Comparison of ENCODE assay signal across 10 cellular contexts in genomic region chr12:123938679-123939480, GRCh38. TPM values are rescaled to one million over a fixed set of nuclear protein-coding genes. Genes with fewer than 3 reads are reported as not detected.
DNase-seq lines count a peak whose midpoint lies in the region; ATAC-seq and TF ChIP-seq lines count a peak whose summit lies in the region.
"Had no signal": no experiment of that assay in that cellular context is flagged by ENCODE, and none has a peak within 500 bp of the region (broad histone marks: within the 10 kb centered on the region; RNA-seq: fewer than 3 reads in every experiment).

No MANE protein-coding gene starts in this region.

- no peak overlapping the region for H3K4me3 ChIP-seq in CD4-positive, CD25-positive, alpha-beta regulatory T cell (ENCODE audit: low read depth, low read length)
- H3K4me3 ChIP-seq in H7 (ENCODE audit: insufficient read depth, low read depth, low read length) (no peak overlapping the region), mesendoderm (ENCODE audit: low read length) (no peak overlapping the region), Karpas-422 (ENCODE audit: low read length) (no peak overlapping the region), PC-9 (no peak overlapping the region)

- H2BK15ac ChIP-seq in mesendoderm (replicated peaks; ENCODE audit: low read depth) = no peak overlapping the region

- no peak overlapping the region for H2BK5ac ChIP-seq in mesendoderm (ENCODE audit: low read length)

- H3K36me3 Mint-ChIP-seq in CD4-positive, CD25-positive, alpha-beta regulatory T cell = peaks cover 38% of the 10 kb centered on the region
- peaks cover 8 to 16% of the 10 kb centered on the region in 2 donors for H3K36me3 Mint-ChIP-seq in activated naive CD4-positive, alpha-beta T cell treated with anti-CD3 and anti-CD28 coated beads, Interleukin-2, amount 50 U/mL, for 72 hours

- H4K8ac ChIP-seq in mesendoderm (ENCODE audit: low read depth, low read length) = no peak overlapping the region

- H3K79me2 ChIP-seq in mesendoderm (ENCODE audit: control insufficient read depth, insufficient read depth, low read length) = no peaks in the 10 kb centered on the region
- H3K79me2 ChIP-seq in Karpas-422 (ENCODE audit: low read length) = no peaks in the 10 kb centered on the region
- no peaks in the 10 kb centered on the region for H3K79me2 ChIP-seq in PC-9 (ENCODE audit: low read depth)

- peaks cover 0 to 9% (median 1%) of the 10 kb centered on the region in 7 donors for H3K9me3 Mint-ChIP-seq in CD4-positive, CD25-positive, alpha-beta regulatory T cell
- H3K9me3 Mint-ChIP-seq in activated naive CD4-positive, alpha-beta T cell treated with anti-CD3 and anti-CD28 coated beads, Interleukin-2, amount 50 U/mL, for 72 hours = no peaks in the 10 kb centered on the region

- no peaks in the 10 kb centered on the region for H3K79me1 ChIP-seq in mesendoderm (ENCODE audit: low read length)

- no CpG with 5 or more reads among the region's 16 CpGs for WGBS in mesendoderm (ENCODE audit: extremely low coverage, insufficient coverage, low lambda C conversion rate)

- H3F3A ChIP-seq in PC-9 (ENCODE audit: insufficient read depth, low read depth) = no peaks in the 10 kb centered on the region

- H3K36me3 ChIP-seq in CD4-positive, CD25-positive, alpha-beta regulatory T cell (ENCODE audit: control insufficient read depth, insufficient read depth, low read length) = peaks cover 23% of the 10 kb centered on the region
- H3K36me3 ChIP-seq in H7 (replicated peaks; ENCODE audit: control insufficient read depth, insufficient read depth, low read length) (no peaks in the 10 kb centered on the region), mesendoderm (ENCODE audit: control insufficient read depth, insufficient read depth, low read length) (no peaks in the 10 kb centered on the region), Karpas-422 (ENCODE audit: insufficient read depth, low read length) (no peaks in the 10 kb centered on the region), PC-9 (ENCODE audit: low read depth) (no peaks in the 10 kb centered on the region)

- intact Hi-C loops in PC-9 (cut with micrococcal nuclease; ENCODE audit: unreplicated experiment) = no loop called here

- no peak for TF ChIP-seq CTCF in PC-9 (conservative IDR thresholded peaks at IDR 0.05)

- no peak overlapping the region for H3K18ac ChIP-seq in mesendoderm (ENCODE audit: low read length)

- peaks cover 17% of the 10 kb centered on the region for H3K4me1 ChIP-seq in CD4-positive, CD25-positive, alpha-beta regulatory T cell (ENCODE audit: control insufficient read depth, insufficient read depth, low read length, poor library complexity, severe bottlenecking)
- H3K4me1 ChIP-seq in mesendoderm (ENCODE audit: control insufficient read depth, low read depth, low read length) (no peaks in the 10 kb centered on the region), Karpas-422 (ENCODE audit: low read length) (peaks cover 4% of the 10 kb centered on the region), PC-9 (replicated peaks; ENCODE audit: insufficient read depth) (no peaks in the 10 kb centered on the region)

- H2BK120ac ChIP-seq in mesendoderm (ENCODE audit: low read depth, low read length) = no peak overlapping the region

- no peak overlapping the region for H3K23ac ChIP-seq in mesendoderm (ENCODE audit: low read length)

- H2AK5ac ChIP-seq in mesendoderm (ENCODE audit: low read length) = no peak overlapping the region

- CTCF ChIA-PET in PC-9 (lab: Charles Lee) = no interaction called here

- H3K27me3 ChIP-seq in CD4-positive, CD25-positive, alpha-beta regulatory T cell (ENCODE audit: control insufficient read depth, insufficient read depth, low read length) = no peaks in the 10 kb centered on the region
- H3K27me3 ChIP-seq in H7 (ENCODE audit: control insufficient read depth, insufficient read depth, low read length) (no peaks in the 10 kb centered on the region), mesendoderm (ENCODE audit: insufficient read depth, low read length, poor library complexity) (no peaks in the 10 kb centered on the region), Karpas-422 (ENCODE audit: low read length) (no peaks in the 10 kb centered on the region), PC-9 (ENCODE audit: insufficient read depth, low read depth) (peaks cover 4% of the 10 kb centered on the region; the same call in 1 of the 2 replicates)

- H4K5ac ChIP-seq in mesendoderm (ENCODE audit: low read length) = no peak overlapping the region

- H3K27ac ChIP-seq in CD4-positive, CD25-positive, alpha-beta regulatory T cell (ENCODE audit: insufficient read depth, low read length, poor library complexity, severe bottlenecking) = no peak overlapping the region
- H3K27ac ChIP-seq in mesendoderm (ENCODE audit: low read depth, low read length) (no peak overlapping the region), Karpas-422 (ENCODE audit: low read length) (no peak overlapping the region), PC-9 (no peak overlapping the region)

- H3K9me3 ChIP-seq in CD4-positive, CD25-positive, alpha-beta regulatory T cell (ENCODE audit: control insufficient read depth in 2 of 2, low read length in 2 of 2) = peaks cover 0 to 6% of the 10 kb centered on the region in 2 experiments
- H3K9me3 ChIP-seq in Karpas-422 (ENCODE audit: low read length) = no peaks in the 10 kb centered on the region
- H3K9me3 ChIP-seq in PC-9 (ENCODE audit: insufficient read depth, low read depth) = no peaks in the 10 kb centered on the region; the same call in 1 of the 2 replicates

- peak overlapping the region in 3 of 4 donors; percentile 3 to 64 (median 63) for H3K4me3 Mint-ChIP-seq in CD4-positive, CD25-positive, alpha-beta regulatory T cell

- ATAC-seq in CD4-positive, CD25-positive, alpha-beta regulatory T cell (ENCODE audit: low read depth in 2 of 2) = no peak
- peak in 1 of 2 donors; percentile 26 for ATAC-seq in activated naive CD4-positive, alpha-beta T cell treated with anti-CD3 and anti-CD28 coated beads, Interleukin-2, amount 50 U/mL, for 72 hours
- no peak for ATAC-seq in HG03571 (IDR thresholded peaks at IDR 0.05; ENCODE audit: unreplicated experiment)

- H3K4me2 ChIP-seq in mesendoderm (ENCODE audit: low read length) = no peak overlapping the region
- no peak overlapping the region for H3K4me2 ChIP-seq in Karpas-422 (ENCODE audit: low read depth, low read length, poor library complexity, severe bottlenecking)
- no peak overlapping the region for H3K4me2 ChIP-seq in PC-9

- H3K9ac ChIP-seq in mesendoderm (ENCODE audit: low read length) = no peak overlapping the region
- H3K9ac ChIP-seq in Karpas-422 (ENCODE audit: low read length) = no peak overlapping the region

- H3K56ac ChIP-seq in mesendoderm (ENCODE audit: low read length) = no peak overlapping the region

- BruUV-seq in PC-9 (replicated peaks; lab: Mats Ljungman, UMichigan) = no TSS peak

- no peak overlapping the region for H2AFZ ChIP-seq in Karpas-422 (ENCODE audit: low read length)
- H2AFZ ChIP-seq in PC-9 = no peak overlapping the region

- H3K27me3 Mint-ChIP-seq in CD4-positive, CD25-positive, alpha-beta regulatory T cell = no peaks in the 10 kb centered on the region

- no peaks in the 10 kb centered on the region for H3K9me2 ChIP-seq in Karpas-422 (replicated peaks; ENCODE audit: insufficient read depth, low read length)
- no peaks in the 10 kb centered on the region for H3K9me2 ChIP-seq in PC-9 (ENCODE audit: insufficient read depth)

- peak overlapping the region; percentile 82 to 98 (median 84) for H3K27ac Mint-ChIP-seq in CD4-positive, CD25-positive, alpha-beta regulatory T cell
- H3K27ac Mint-ChIP-seq in activated naive CD4-positive, alpha-beta T cell treated with anti-CD3 and anti-CD28 coated beads, Interleukin-2, amount 50 U/mL, for 72 hours = peak overlapping the region; percentile 85 to 92

- H3K4ac ChIP-seq in mesendoderm (ENCODE audit: low read depth, low read length) = no peak overlapping the region

- H3K4me1 Mint-ChIP-seq in CD4-positive, CD25-positive, alpha-beta regulatory T cell = peaks cover 6 to 30% (median 14%) of the 10 kb centered on the region in 4 donors

- H4K20me1 ChIP-seq in Karpas-422 (ENCODE audit: insufficient read depth, low read depth, low read length) (no peaks in the 10 kb centered on the region), PC-9 (ENCODE audit: insufficient read depth) (no peaks in the 10 kb centered on the region)

- POLR2A ChIA-PET in PC-9 (lab: Charles Lee; ENCODE audit: unreplicated experiment) = no interaction called here

- DNase-seq in CD4-positive, CD25-positive, alpha-beta regulatory T cell = no peak
- peak; percentile 92 for DNase-seq in H7
- peak in 1 of 2 donors; percentile 37 for DNase-seq in activated naive CD4-positive, alpha-beta T cell treated with anti-CD3 and anti-CD28 coated beads, Interleukin-2, amount 50 U/mL, for 72 hours (ENCODE audit: low spot score in 2 of 2)
- DNase-seq in mesendoderm = peak; percentile 54
- DNase-seq in Karpas-422 = no peak
- no peak for DNase-seq in RKO (ENCODE audit: low spot score)
- no peak for DNase-seq in PC-9
- DNase-seq: midbrain, NCI-H1930 had no signal

RNA-seq across cellular contexts. Expression of gene CCDC92, which starts 33.8 kb away (rescaled TPM):
- total RNA-seq in CD4-positive, CD25-positive, alpha-beta regulatory T cell = 19.5 TPM
- 10 to 100 TPM; 12.9 to 24.1 (median 19.2) TPM for polyA plus RNA-seq in CD4-positive, CD25-positive, alpha-beta regulatory T cell
- 5.2 and 6.1 TPM in 2 replicates for total RNA-seq in H7 (2014; rRNA removed; shearing (Covaris generic))
- total RNA-seq in activated naive CD4-positive, alpha-beta T cell treated with anti-CD3 and anti-CD28 coated beads, Interleukin-2, amount 50 U/mL, for 72 hours = 10 to 100 TPM in 1 of 2 donors, 1 to 10 TPM in 1; 2.6 to 13.7 TPM
- 2.1 TPM for polyA plus RNA-seq in mesendoderm (2013, experiment 1 of 2)
- polyA plus RNA-seq in mesendoderm (2013, experiment 2 of 2) = 2.1 TPM
- 2.0 and 2.4 TPM in 2 replicates for total RNA-seq in Karpas-422 (2014; rRNA removed; shearing (Covaris generic); ENCODE audit: low replicate concordance)
- 24.8 and 28.0 TPM in 2 replicates for total RNA-seq in PC-9 (2021)

RNA-seq across cellular contexts. Expression of gene ZNF664, which starts 34.1 kb away (rescaled TPM):
- total RNA-seq in CD4-positive, CD25-positive, alpha-beta regulatory T cell = 24.5 TPM
- polyA plus RNA-seq in CD4-positive, CD25-positive, alpha-beta regulatory T cell = 10 to 100 TPM in 2 of 4 donors, 1 to 10 TPM in 2; 6.9 to 10.3 (median 9.5) TPM
- 60.3 and 62.0 TPM in 2 replicates for total RNA-seq in H7 (2014; rRNA removed; shearing (Covaris generic))
- 10 to 100 TPM; 30.5 to 51.1 TPM for total RNA-seq in activated naive CD4-positive, alpha-beta T cell treated with anti-CD3 and anti-CD28 coated beads, Interleukin-2, amount 50 U/mL, for 72 hours
- 36.1 TPM for polyA plus RNA-seq in mesendoderm (2013, experiment 1 of 2)
- 35.4 TPM for polyA plus RNA-seq in mesendoderm (2013, experiment 2 of 2)
- total RNA-seq in Karpas-422 (2014; rRNA removed; shearing (Covaris generic); ENCODE audit: low replicate concordance) = 21.0 and 24.4 TPM in 2 replicates
- total RNA-seq in PC-9 (2021) = 66.3 and 87.6 TPM in 2 replicates

Comparison
In these comparisons a context has a peak if more than half of its experiments do, and no peak if none do; other contexts are left out.
1. DNase-seq: peak in H7 (single experiment) and mesendoderm (single experiment); none in CD4-positive, CD25-positive, alpha-beta regulatory T cell (0 of 3), Karpas-422 (single experiment), RKO (single experiment) and PC-9 (0 of 2).